In the genomic region with DNA sequence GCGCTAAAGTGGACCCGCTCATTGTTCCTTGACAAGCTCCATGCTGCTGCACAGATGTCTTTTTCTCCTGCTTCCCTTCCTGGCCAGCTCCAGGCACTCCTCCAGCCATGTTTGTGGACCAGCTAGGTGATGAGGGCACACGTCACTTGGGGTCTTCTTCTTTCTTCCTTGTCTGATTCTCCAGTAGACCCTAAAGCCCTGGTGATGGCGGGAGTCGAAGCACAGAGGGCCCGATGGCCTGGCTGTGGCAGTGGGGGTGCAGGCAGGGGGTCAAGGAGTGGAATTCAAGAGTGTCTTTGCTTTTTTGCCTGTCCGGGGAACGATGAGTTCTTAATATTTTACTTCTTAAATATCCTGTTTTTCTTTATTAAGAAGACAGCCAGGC, we compare ENCODE assay signal across 17 cellular contexts. TPM values are rescaled to one million over a fixed set of nuclear protein-coding genes. Genes with fewer than 3 reads are reported as not detected.
A peak's percentile ranks its signal among the peaks of the same experiment; 100 is the strongest.
DNase-seq lines count a peak whose midpoint lies in the region; ATAC-seq and TF ChIP-seq lines count a peak whose summit lies in the region.
"Had no signal": no experiment of that assay in that cellular context is flagged by ENCODE, and none has a peak within 500 bp of the region (broad histone marks: within the 10 kb centered on the region; RNA-seq: fewer than 3 reads in every experiment).

No MANE protein-coding gene starts in this region.

- no peaks in the 10 kb centered on the region for H3K9me3 Mint-ChIP-seq in stimulated activated naive CD8-positive, alpha-beta T cell treated with anti-CD3 and anti-CD28 coated beads, Interleukin-15, Interleukin-2, amounts not matched to agents 100 ng/mL and 50 ng/mL, for 24 hours
- H3K9me3 Mint-ChIP-seq in activated T-helper 17 cell treated with anti-CD3 and anti-CD28 coated beads, Interleukin-2, amount 50 U/mL, for 72 hours, result no peaks in the 10 kb centered on the region
- H3K9me3 Mint-ChIP-seq in neural progenitor cell, result no peaks in the 10 kb centered on the region

- no peak overlapping the region for H3K27ac ChIP-seq in neural progenitor cell
- H3K27ac ChIP-seq: lower lobe of right lung, SJSA1 had no signal

- no peak for DNase-seq in stimulated activated naive CD8-positive, alpha-beta T cell treated with anti-CD3 and anti-CD28 coated beads, Interleukin-15, Interleukin-2, amounts not matched to agents 100 U/mL and 50 U/mL, for 24 hours
- DNase-seq in neural progenitor cell (ENCODE audit: low spot score) (no peak), T1000 (lab: John Stamatoyannopoulos, UW) (no peak), NCI-H226 (no peak)
- DNase-seq: activated CD4-positive, alpha-beta T cell treated with anti-CD3 and anti-CD28 coated beads, Interleukin-2, amount 50 U/mL, for 4 hours; activated CD8-positive, alpha-beta memory T cell treated with anti-CD3 and anti-CD28 coated beads, Interleukin-2, amount 50 U/mL, for 48 hours; EL; erythroblast; kidney glomerular epithelial cell; lower lobe of right lung; NCI-H1048; T-helper 17 cell had no signal

- H4K20me1 ChIP-seq in neural progenitor cell (ENCODE audit: low read depth), result no peaks in the 10 kb centered on the region

- H3K27me3 ChIP-seq in neural progenitor cell, result no peaks in the 10 kb centered on the region
- H3K27me3 ChIP-seq: SJSA1 had no signal

- no peaks in the 10 kb centered on the region for H3K79me2 ChIP-seq in neural progenitor cell (ENCODE audit: low read depth)

- H3K27ac Mint-ChIP-seq in stimulated activated naive CD8-positive, alpha-beta T cell treated with anti-CD3 and anti-CD28 coated beads, Interleukin-15, Interleukin-2, amounts not matched to agents 100 ng/mL and 50 ng/mL, for 24 hours, result peak overlapping the region; percentile 66
- peak overlapping the region; percentile 77 for H3K27ac Mint-ChIP-seq in activated T-helper 17 cell treated with anti-CD3 and anti-CD28 coated beads, Interleukin-2, amount 50 U/mL, for 72 hours
- H3K27ac Mint-ChIP-seq in neural progenitor cell, result peak overlapping the region; percentile 76

- no peaks in the 10 kb centered on the region for H3K27me3 Mint-ChIP-seq in stimulated activated naive CD8-positive, alpha-beta T cell treated with anti-CD3 and anti-CD28 coated beads, Interleukin-15, Interleukin-2, amounts not matched to agents 100 ng/mL and 50 ng/mL, for 24 hours
- no peaks in the 10 kb centered on the region for H3K27me3 Mint-ChIP-seq in activated T-helper 17 cell treated with anti-CD3 and anti-CD28 coated beads, Interleukin-2, amount 50 U/mL, for 72 hours
- peaks cover 2% of the 10 kb centered on the region for H3K27me3 Mint-ChIP-seq in neural progenitor cell (ENCODE audit: insufficient read depth, low read depth)
- H3K27me3 Mint-ChIP-seq: T-helper 17 cell had no signal

- H3K4me1 ChIP-seq in neural progenitor cell, result no peaks in the 10 kb centered on the region
- H3K4me1 ChIP-seq: SJSA1 had no signal

- H3F3A ChIP-seq in neural progenitor cell (ENCODE audit: low read depth), result no peaks in the 10 kb centered on the region

- ATAC-seq in stimulated activated naive CD8-positive, alpha-beta T cell treated with anti-CD3 and anti-CD28 coated beads, Interleukin-15, Interleukin-2, amounts not matched to agents 100 U/mL and 50 U/mL, for 24 hours, result no peak
- no peak for ATAC-seq in activated T-helper 17 cell treated with anti-CD3 and anti-CD28 coated beads, Interleukin-2, amount 50 U/mL, for 72 hours (replicated peaks)
- ATAC-seq in GM21381 (IDR thresholded peaks at IDR 0.05; ENCODE audit: unreplicated experiment), result no peak
- ATAC-seq: lower lobe of right lung had no signal

- H3K4me3 ChIP-seq in neural progenitor cell, result no peak overlapping the region
- H3K4me3 ChIP-seq: lower lobe of right lung, SJSA1 had no signal

- no peak overlapping the region for H2AFZ ChIP-seq in neural progenitor cell (replicated peaks)

- peak overlapping the region; percentile 14 for H3K4me3 Mint-ChIP-seq in stimulated activated naive CD8-positive, alpha-beta T cell treated with anti-CD3 and anti-CD28 coated beads, Interleukin-15, Interleukin-2, amounts not matched to agents 100 ng/mL and 50 ng/mL, for 24 hours
- H3K4me3 Mint-ChIP-seq in activated T-helper 17 cell treated with anti-CD3 and anti-CD28 coated beads, Interleukin-2, amount 50 U/mL, for 72 hours, result no peak overlapping the region
- H3K4me3 Mint-ChIP-seq in neural progenitor cell, result no peak overlapping the region
- H3K4me3 Mint-ChIP-seq: T-helper 17 cell had no signal

- H3K36me3 ChIP-seq in neural progenitor cell, result no peaks in the 10 kb centered on the region

- no peaks in the 10 kb centered on the region for H3K9me3 ChIP-seq in neural progenitor cell (ENCODE audit: low read depth)
- H3K9me3 ChIP-seq: lower lobe of right lung, SJSA1 had no signal

- no peak overlapping the region for H3K9ac ChIP-seq in neural progenitor cell

- H3K4me1 Mint-ChIP-seq in stimulated activated naive CD8-positive, alpha-beta T cell treated with anti-CD3 and anti-CD28 coated beads, Interleukin-15, Interleukin-2, amounts not matched to agents 100 ng/mL and 50 ng/mL, for 24 hours (ENCODE audit: low read depth), result peaks cover 44% of the 10 kb centered on the region
- peaks cover 10% of the 10 kb centered on the region for H3K4me1 Mint-ChIP-seq in activated T-helper 17 cell treated with anti-CD3 and anti-CD28 coated beads, Interleukin-2, amount 50 U/mL, for 72 hours
- H3K4me1 Mint-ChIP-seq in neural progenitor cell, result peaks cover 9% of the 10 kb centered on the region

- peaks cover 71% of the 10 kb centered on the region for H3K36me3 Mint-ChIP-seq in stimulated activated naive CD8-positive, alpha-beta T cell treated with anti-CD3 and anti-CD28 coated beads, Interleukin-15, Interleukin-2, amounts not matched to agents 100 ng/mL and 50 ng/mL, for 24 hours (ENCODE audit: low read depth)
- no peaks in the 10 kb centered on the region for H3K36me3 Mint-ChIP-seq in activated T-helper 17 cell treated with anti-CD3 and anti-CD28 coated beads, Interleukin-2, amount 50 U/mL, for 72 hours (ENCODE audit: low read depth)
- peaks cover 20% of the 10 kb centered on the region for H3K36me3 Mint-ChIP-seq in neural progenitor cell

- H3K4me2 ChIP-seq in neural progenitor cell, result no peak overlapping the region

- TF ChIP-seq CTCF in neural progenitor cell (IDR thresholded peaks at IDR 0.05), result no peak

RNA-seq across cellular contexts. Expression of a gene that starts 23.0 kb away (rescaled TPM):
- total RNA-seq in activated T-helper 17 cell treated with anti-CD3 and anti-CD28 coated beads, Interleukin-2, amount 50 U/mL, for 72 hours, result 1 to 10 TPM; 2.1 to 2.3 TPM
- 0.28 TPM in 1 of 2 replicates, not detected in the other for total RNA-seq in neural progenitor cell (ENCODE audit: low replicate concordance)
- total RNA-seq: RPMI7951, SJSA1 had no signal
